ENCODE assay signal across 31 cellular contexts in genomic region chr22:38966379-38966700, GRCh38. TPM values are rescaled to one million over a fixed set of nuclear protein-coding genes. Genes with fewer than 3 reads are reported as not detected.
"Had no signal": no experiment of that assay in that cellular context is flagged by ENCODE, and none has a peak within 500 bp of the region (broad histone marks: within the 10 kb centered on the region; RNA-seq: fewer than 3 reads in every experiment).

No MANE protein-coding gene starts in this region.

- H3K27ac Mint-ChIP-seq: activated CD8-positive, alpha-beta T cell treated with anti-CD3 and anti-CD28 coated beads for 36 hours; activated naive CD4-positive, alpha-beta T cell treated with anti-CD3 and anti-CD28 coated beads, Interleukin-2, amount 50 U/mL, for 24 hours; activated naive CD8-positive, alpha-beta T cell treated with anti-CD3 and anti-CD28 coated beads, Interleukin-2, amount 10 ng/mL, durations not matched to agents 7 days and 5 days; activated T-cell treated with anti-CD3 and anti-CD28 coated beads, Interleukin-2, amount 50 U/mL, for 24 hours; activated T-helper 2 cell treated with anti-CD3 and anti-CD28 coated beads, Interferon-gamma antibody, Interleukin-2, Interleukin-4, amounts not matched to agents 10 μg/mL and 5 μg/mL and 100 μg/mL, durations not matched to agents 14 hours and 24 hours and 36 hours had no signal

- H3K27me3 Mint-ChIP-seq: activated naive CD4-positive, alpha-beta T cell treated with anti-CD3 and anti-CD28 coated beads, Interleukin-2, amount 50 U/mL, for 24 hours had no signal

- H3K36me3 ChIP-seq: ascending aorta, MG63, WERI-Rb-1 had no signal

- H3K4me3 Mint-ChIP-seq: activated CD8-positive, alpha-beta T cell treated with anti-CD3 and anti-CD28 coated beads for 36 hours; activated naive CD4-positive, alpha-beta T cell treated with anti-CD3 and anti-CD28 coated beads, Interleukin-2, amount 50 U/mL, for 24 hours; activated naive CD8-positive, alpha-beta T cell treated with anti-CD3 and anti-CD28 coated beads, Interleukin-2, amount 10 ng/mL, durations not matched to agents 7 days and 5 days; activated T-cell treated with anti-CD3 and anti-CD28 coated beads, Interleukin-2, amount 50 U/mL, for 24 hours had no signal

- DNase-seq: activated CD4-positive, alpha-beta T cell treated with anti-CD3 and anti-CD28 coated beads for 1 hour; activated CD4-positive, alpha-beta T cell treated with anti-CD3 and anti-CD28 coated beads for 48 hours; activated CD4-positive, alpha-beta T cell treated with anti-CD3 and anti-CD28 coated beads, Interleukin-2, amount 50 U/mL, for 4 hours; activated CD4-positive, CD25-positive, alpha-beta regulatory T cell; activated CD8-positive, alpha-beta T cell treated with anti-CD3 and anti-CD28 coated beads for 36 hours; activated gamma-delta T cell; activated naive CD4-positive, alpha-beta T cell treated with Interleukin-2 at 50 U/mL for 16 hours; activated naive CD8-positive, alpha-beta T cell treated with anti-CD3 and anti-CD28 coated beads, Interleukin-2, amount 10 ng/mL, durations not matched to agents 7 days and 5 days; activated T-cell treated with anti-CD3 and anti-CD28 coated beads, Interleukin-2, amount 50 U/mL, for 24 hours; amygdala; Kasumi-1; MG63; NCI-H1048; NCI-H1105 treated with DMSO at 0.1 percent for 48 hours; NCI-H1436; NCI-H1694; NCI-H1930; NCI-H510A; NCI-H526; NCI-H748 treated with DMSO at 0.1 percent for 48 hours; NK-92 treated with Interleukin-12 subunit alpha and Interleukin-12 subunit beta, amount 100 ng/mL, for 24 hours; PC-9; Right ventricle myocardium superior; SW 1271; T-helper 1 cell; T-helper 2 cell; T-helper 9 cell; WERI-Rb-1 had no signal

- H3K4me3 ChIP-seq: ascending aorta, MG63, PC-9 had no signal

- H3K36me3 Mint-ChIP-seq: activated naive CD4-positive, alpha-beta T cell treated with anti-CD3 and anti-CD28 coated beads, Interleukin-2, amount 50 U/mL, for 24 hours; activated naive CD8-positive, alpha-beta T cell treated with anti-CD3 and anti-CD28 coated beads, Interleukin-2, amount 10 ng/mL, durations not matched to agents 7 days and 5 days had no signal

- H2AFZ ChIP-seq: PC-9 had no signal

- H3K4me1 Mint-ChIP-seq: activated naive CD4-positive, alpha-beta T cell treated with anti-CD3 and anti-CD28 coated beads, Interleukin-2, amount 50 U/mL, for 24 hours had no signal

- H3K4me2 ChIP-seq: PC-9 had no signal

- H3K9me3 ChIP-seq: ascending aorta, MG63 had no signal

- H3K9me3 Mint-ChIP-seq: activated CD8-positive, alpha-beta T cell treated with anti-CD3 and anti-CD28 coated beads for 36 hours; activated naive CD4-positive, alpha-beta T cell treated with anti-CD3 and anti-CD28 coated beads, Interleukin-2, amount 50 U/mL, for 24 hours; activated naive CD8-positive, alpha-beta T cell treated with anti-CD3 and anti-CD28 coated beads, Interleukin-2, amount 10 ng/mL, durations not matched to agents 7 days and 5 days; activated T-cell treated with anti-CD3 and anti-CD28 coated beads, Interleukin-2, amount 50 U/mL, for 24 hours; activated T-helper 2 cell treated with anti-CD3 and anti-CD28 coated beads, Interferon-gamma antibody, Interleukin-2, Interleukin-4, amounts not matched to agents 10 μg/mL and 5 μg/mL and 100 μg/mL, durations not matched to agents 14 hours and 24 hours and 36 hours had no signal

- H3K27ac ChIP-seq: ascending aorta, PC-9, WERI-Rb-1 had no signal

- H3K4me1 ChIP-seq: ascending aorta had no signal

- H3K27me3 ChIP-seq: ascending aorta had no signal

RNA-seq across cellular contexts. Expression of gene APOBEC3A, which starts 8.9 kb away (rescaled TPM):
- total RNA-seq: activated CD8-positive, alpha-beta T cell treated with anti-CD3 and anti-CD28 coated beads for 36 hours; activated naive CD8-positive, alpha-beta T cell treated with anti-CD3 and anti-CD28 coated beads, Interleukin-2, amount 10 ng/mL, durations not matched to agents 7 days and 5 days; activated T-helper 2 cell treated with anti-CD3 and anti-CD28 coated beads, Interferon-gamma antibody, Interleukin-2, Interleukin-4, amounts not matched to agents 10 μg/mL and 5 μg/mL and 100 μg/mL, durations not matched to agents 14 hours and 24 hours and 36 hours; ascending aorta; PC-9 had no signal
